In the genomic region with DNA sequence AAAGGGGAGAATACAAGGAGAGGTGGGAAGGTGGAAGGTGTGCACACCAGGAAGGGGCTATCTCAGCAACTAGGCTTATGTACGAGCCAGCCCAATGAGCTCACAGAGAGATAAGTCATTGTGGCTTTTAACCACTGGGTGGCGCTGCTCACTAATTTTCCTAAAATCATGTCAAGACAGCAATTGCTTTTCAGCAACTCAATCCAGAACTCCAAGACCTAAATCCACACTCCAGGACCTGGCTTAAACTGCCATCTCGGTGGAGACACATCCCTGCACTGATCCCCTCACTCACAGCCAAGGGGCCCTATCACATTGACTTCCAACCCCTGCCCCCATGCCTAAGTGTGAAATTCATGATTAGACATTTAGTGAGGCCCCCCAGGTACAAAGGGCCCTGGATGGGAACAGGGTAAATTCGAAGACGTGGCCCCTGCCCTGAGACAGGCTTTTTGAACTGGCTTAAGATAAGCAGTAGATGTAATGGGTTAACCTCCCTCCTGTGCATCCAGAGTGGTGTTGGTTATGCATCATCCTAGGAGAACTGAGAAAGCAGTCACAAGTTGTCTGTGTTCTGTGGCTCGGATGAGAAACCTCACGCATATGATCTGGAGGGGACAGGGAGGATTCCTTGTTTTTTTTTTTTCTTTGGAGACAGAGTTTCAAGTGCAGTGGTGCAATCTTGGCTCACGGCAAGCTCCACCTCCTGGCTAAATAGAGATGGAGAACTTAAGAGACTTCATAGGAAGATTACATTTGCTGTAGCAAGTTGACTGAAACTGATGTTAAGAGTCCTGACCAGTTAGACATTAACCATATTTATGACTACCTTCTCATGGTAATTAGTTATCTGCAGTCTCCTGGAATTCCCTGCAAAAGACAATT, we compare ENCODE assay signal across 9 cellular contexts. TPM values are rescaled to one million over a fixed set of nuclear protein-coding genes. Genes with fewer than 3 reads are reported as not detected.
DNase-seq lines count a peak whose midpoint lies in the region; ATAC-seq, FAIRE-seq and TF ChIP-seq lines count a peak whose summit lies in the region.
"Had no signal": no experiment of that assay in that cellular context is flagged by ENCODE, and none has a peak within 500 bp of the region (broad histone marks: within the 10 kb centered on the region; RNA-seq: fewer than 3 reads in every experiment).

No MANE protein-coding gene starts in this region.

- no peak overlapping the region for H3K27ac ChIP-seq in RWPE1
- no peak overlapping the region for H3K27ac ChIP-seq in tibial artery

- H3K4me1 ChIP-seq in tibial artery = no peaks in the 10 kb centered on the region

- DNase-seq in DMS 273 (lab: John Stamatoyannopoulos, UW; ENCODE audit: unreplicated experiment) (peak; percentile 88), Kasumi-1 (lab: John Stamatoyannopoulos, UW) (peak; percentile 72 to 74), RWPE1 (ENCODE audit: low spot score) (peak; percentile 66), frontal cortex (ENCODE audit: low spot score in 2 of 2) (peak; percentile 19 to 61), omental fat pad (ENCODE audit: low spot score) (peak; percentile 74), tibial artery (peak; percentile 72 to 79)
- DNase-seq in activated effector memory CD4-positive, alpha-beta T cell treated with Interleukin-2 at 50 U/mL for 16 hours = peak; percentile 38

- TF ChIP-seq CTCF in RWPE1 (conservative IDR thresholded peaks at IDR 0.05; ENCODE audit: low read depth) (peak; percentile 82), omental fat pad (IDR thresholded peaks at IDR 0.05) (peak in 2 of 3 donors; percentile 46 to 53), tibial artery (IDR thresholded peaks at IDR 0.05) (peak; percentile 73 to 74)

- H3K4me3 ChIP-seq in tibial artery = no peak overlapping the region

- ATAC-seq in omental fat pad (ENCODE audit: low FRiP score) (peak; percentile 14), GM19324 (IDR thresholded peaks at IDR 0.05; ENCODE audit: low FRiP score, unreplicated experiment) (no peak)

- CTCF ChIA-PET in RWPE1 (lab: Yijun Ruan, JAX) = interaction anchor here (0.6 to 8.0 kb wide), 9 partner anchors 9 to 818 kb away, joined by 3 to 72 read pairs (median 4); no protein-coding TSS in a partner anchor

- no peaks in the 10 kb centered on the region for H3K9me3 ChIP-seq in tibial artery

- intact Hi-C loops in tibial artery (cut with DNase I; ENCODE audit: low total_unique reads) = loop anchor here (10.0 kb wide), 2 partner anchors 175 to 505 kb away; no protein-coding TSS in a partner anchor

- H3K27me3 ChIP-seq in tibial artery = no peaks in the 10 kb centered on the region

- POLR2A ChIA-PET in RWPE1 (lab: Yijun Ruan, JAX; ENCODE audit: low non-redundant PET) = no interaction called here

- no peak for FAIRE-seq in frontal cortex (lab: Jason Lieb, UNC)

- no peaks in the 10 kb centered on the region for H3K36me3 ChIP-seq in tibial artery

RNA-seq across cellular contexts. Expression of a gene that starts 11.5 kb away (rescaled TPM):
- total RNA-seq in frontal cortex (not detected), omental fat pad (1 to 10 TPM in 1 of 4 donors, under 1 TPM in 1, not detected in 2; 0.69 to 2.8 TPM)
- total RNA-seq: activated CD8-positive, alpha-beta memory T cell treated with anti-CD3 and anti-CD28 coated beads for 36 hours had no signal

RNA-seq across cellular contexts. Expression of a gene that starts 16.7 kb away (rescaled TPM):
- total RNA-seq in frontal cortex = not detected
- 10 to 100 TPM; 29.0 to 83.2 (median 68.7) TPM for total RNA-seq in omental fat pad
- total RNA-seq: activated CD8-positive, alpha-beta memory T cell treated with anti-CD3 and anti-CD28 coated beads for 36 hours had no signal

RNA-seq across cellular contexts. Expression of a gene that starts 26.3 kb away (rescaled TPM):
- total RNA-seq in frontal cortex (not detected), omental fat pad (not detected)
- total RNA-seq: activated CD8-positive, alpha-beta memory T cell treated with anti-CD3 and anti-CD28 coated beads for 36 hours had no signal

RNA-seq across cellular contexts. Expression of a gene that starts 31.6 kb away (rescaled TPM):
- total RNA-seq in frontal cortex (not detected), omental fat pad (1 to 10 TPM in 1 of 4 donors, not detected in 3; 4.6 TPM)
- total RNA-seq: activated CD8-positive, alpha-beta memory T cell treated with anti-CD3 and anti-CD28 coated beads for 36 hours had no signal

RNA-seq across cellular contexts. Expression of a gene that starts 39.2 kb away (rescaled TPM):
- 0.41 TPM for total RNA-seq in frontal cortex
- total RNA-seq in omental fat pad = not detected

Comparison
In these comparisons a context has a peak if more than half of its experiments do, and no peak if none do; other contexts are left out.
1. DNase-seq: peak in every context shown above with its lines; median percentile 88 in DMS 273; 76 in tibial artery; 74 in omental fat pad; 73 in Kasumi-1; 66 in RWPE1; 40 in frontal cortex; 38 in activated effector memory CD4-positive, alpha-beta T cell treated with Interleukin-2 at 50 U/mL for 16 hours.
2. RNA of a gene that starts 16.7 kb away (total RNA-seq): 29.0 to 83.2 TPM in omental fat pad; not detected in frontal cortex (single experiment); every median in the first group is over 10 times any median in the second.
3. Peak in every context shown above with its lines, with median percentiles within 50 percentile points of each other: CTCF ChIP-seq.